In genomic region chr1:15850450-15851079, GRCh38 we compare ENCODE assay signal across 8 cellular contexts. TPM values are rescaled to one million over a fixed set of nuclear protein-coding genes. Genes with fewer than 3 reads are reported as not detected.
A peak's percentile ranks its signal among the peaks of the same experiment; 100 is the strongest.
DNase-seq lines count a peak whose midpoint lies in the region; ATAC-seq and TF ChIP-seq lines count a peak whose summit lies in the region.

No MANE protein-coding gene starts in this region.

- ATAC-seq in thoracic aorta (ENCODE audit: insufficient number of reproducible peaks, low FRiP score, low read depth) (no peak), HG03159 (IDR thresholded peaks at IDR 0.05; ENCODE audit: unreplicated experiment) (no peak)

- no peak for DNase-seq in activated T-cell treated with anti-CD3 and anti-CD28 coated beads, Interleukin-2, amount 50 U/mL, for 24 hours
- DNase-seq in activated T-cell treated with anti-CD3 and anti-CD28 coated beads for 4 hours (no peak), left kidney (ENCODE audit: low read depth, low spot score) (peak; percentile 36), thoracic aorta (ENCODE audit: low spot score) (no peak), LoVo (ENCODE audit: low spot score) (no peak), T1000 (lab: John Stamatoyannopoulos, UW) (no peak)
- no peak for DNase-seq in activated T-helper 2 cell treated with anti-CD3 and anti-CD28 coated beads, Interferon-gamma antibody, Interleukin-2, Interleukin-4, amounts not matched to agents 10 μg/mL and 5 μg/mL and 100 μg/mL, durations not matched to agents 14 hours and 24 hours and 36 hours (ENCODE audit: low spot score)

- H3K36me3 Mint-ChIP-seq in activated T-cell treated with anti-CD3 and anti-CD28 coated beads, Interleukin-2, amount 50 U/mL, for 24 hours (ENCODE audit: low read depth) = peaks cover 38% of the 10 kb centered on the region
- H3K36me3 Mint-ChIP-seq in activated T-helper 2 cell treated with anti-CD3 and anti-CD28 coated beads, Interferon-gamma antibody, Interleukin-2, Interleukin-4, amounts not matched to agents 10 μg/mL and 5 μg/mL and 100 μg/mL, durations not matched to agents 14 hours and 24 hours and 36 hours (ENCODE audit: low read depth) = peaks cover 29% of the 10 kb centered on the region

- H3K9me3 Mint-ChIP-seq in activated T-cell treated with anti-CD3 and anti-CD28 coated beads, Interleukin-2, amount 50 U/mL, for 24 hours = no peaks in the 10 kb centered on the region
- H3K9me3 Mint-ChIP-seq in activated T-helper 2 cell treated with anti-CD3 and anti-CD28 coated beads, Interferon-gamma antibody, Interleukin-2, Interleukin-4, amounts not matched to agents 10 μg/mL and 5 μg/mL and 100 μg/mL, durations not matched to agents 14 hours and 24 hours and 36 hours = no peaks in the 10 kb centered on the region

- intact Hi-C loops in activated T-helper 2 cell treated with anti-CD3 and anti-CD28 coated beads, Interferon-gamma antibody, Interleukin-2, Interleukin-4, amounts not matched to agents 10 μg/mL and 5 μg/mL and 100 μg/mL, durations not matched to agents 14 hours and 24 hours and 36 hours (cut with micrococcal nuclease) = loop anchor here (2.0 kb wide), 1 partner anchor 68 kb away; no protein-coding TSS in a partner anchor

- no peaks in the 10 kb centered on the region for H3K36me3 ChIP-seq in thoracic aorta

- no peaks in the 10 kb centered on the region for H3K27me3 ChIP-seq in thoracic aorta (replicated peaks; ENCODE audit: insufficient read depth)

- H3K4me1 ChIP-seq in thoracic aorta (ENCODE audit: control insufficient read depth in 1 of 2, low read depth in 2 of 2) = peaks cover 37 to 62% of the 10 kb centered on the region in 2 donors

- H3K27ac Mint-ChIP-seq in activated T-cell treated with anti-CD3 and anti-CD28 coated beads, Interleukin-2, amount 50 U/mL, for 24 hours = peak overlapping the region; percentile 51
- H3K27ac Mint-ChIP-seq in activated T-helper 2 cell treated with anti-CD3 and anti-CD28 coated beads, Interferon-gamma antibody, Interleukin-2, Interleukin-4, amounts not matched to agents 10 μg/mL and 5 μg/mL and 100 μg/mL, durations not matched to agents 14 hours and 24 hours and 36 hours = no peak overlapping the region

- no peaks in the 10 kb centered on the region for H3K27me3 Mint-ChIP-seq in activated T-cell treated with anti-CD3 and anti-CD28 coated beads, Interleukin-2, amount 50 U/mL, for 24 hours
- H3K27me3 Mint-ChIP-seq in activated T-helper 2 cell treated with anti-CD3 and anti-CD28 coated beads, Interferon-gamma antibody, Interleukin-2, Interleukin-4, amounts not matched to agents 10 μg/mL and 5 μg/mL and 100 μg/mL, durations not matched to agents 14 hours and 24 hours and 36 hours (ENCODE audit: low read depth) = no peaks in the 10 kb centered on the region

- H3K4me3 ChIP-seq in thoracic aorta = peak overlapping the region; percentile 99

- peak overlapping the region; percentile 97 for H3K4me3 Mint-ChIP-seq in activated T-cell treated with anti-CD3 and anti-CD28 coated beads, Interleukin-2, amount 50 U/mL, for 24 hours
- peak overlapping the region; percentile 66 for H3K4me3 Mint-ChIP-seq in activated T-helper 2 cell treated with anti-CD3 and anti-CD28 coated beads, Interferon-gamma antibody, Interleukin-2, Interleukin-4, amounts not matched to agents 10 μg/mL and 5 μg/mL and 100 μg/mL, durations not matched to agents 14 hours and 24 hours and 36 hours (ENCODE audit: low read depth)

- no peaks in the 10 kb centered on the region for H3K9me3 ChIP-seq in thoracic aorta

- peak overlapping the region in 1 of 2 donors; percentile 90 for H3K27ac ChIP-seq in thoracic aorta

- TF ChIP-seq CTCF in thoracic aorta (IDR thresholded peaks at IDR 0.05) = no peak

- H3K4me1 Mint-ChIP-seq in activated T-cell treated with anti-CD3 and anti-CD28 coated beads, Interleukin-2, amount 50 U/mL, for 24 hours (ENCODE audit: low read depth) = peaks cover 49% of the 10 kb centered on the region
- peaks cover 40% of the 10 kb centered on the region for H3K4me1 Mint-ChIP-seq in activated T-helper 2 cell treated with anti-CD3 and anti-CD28 coated beads, Interferon-gamma antibody, Interleukin-2, Interleukin-4, amounts not matched to agents 10 μg/mL and 5 μg/mL and 100 μg/mL, durations not matched to agents 14 hours and 24 hours and 36 hours (ENCODE audit: low read depth)

RNA-seq across cellular contexts. Expression of gene SPEN, which starts 3.1 kb away (rescaled TPM):
- 75.0 and 75.9 TPM in 2 replicates for total RNA-seq in activated T-helper 2 cell treated with anti-CD3 and anti-CD28 coated beads, Interferon-gamma antibody, Interleukin-2, Interleukin-4, amounts not matched to agents 10 μg/mL and 5 μg/mL and 100 μg/mL, durations not matched to agents 14 hours and 24 hours and 36 hours
- total RNA-seq in thoracic aorta = 10 to 100 TPM; 52.3 to 96.9 TPM

RNA-seq across cellular contexts. Expression of gene UQCRHL, which starts 43.1 kb away (rescaled TPM):
- total RNA-seq in activated T-helper 2 cell treated with anti-CD3 and anti-CD28 coated beads, Interferon-gamma antibody, Interleukin-2, Interleukin-4, amounts not matched to agents 10 μg/mL and 5 μg/mL and 100 μg/mL, durations not matched to agents 14 hours and 24 hours and 36 hours = 1.5 and 1.6 TPM in 2 replicates
- under 1 TPM; 0.81 to 0.99 TPM for total RNA-seq in thoracic aorta
